ENCODE assay signal across 18 cellular contexts in genomic region chr6:156068870-156069269, GRCh38.
DNase-seq lines count a peak whose midpoint lies in the region; ATAC-seq and TF ChIP-seq lines count a peak whose summit lies in the region.
"Had no signal": no experiment of that assay in that cellular context is flagged by ENCODE, and none has a peak within 500 bp of the region (broad histone marks: within the 10 kb centered on the region; RNA-seq: fewer than 3 reads in every experiment).

No MANE protein-coding gene starts in this region.

- H3K27me3 ChIP-seq in IMR-90 (ENCODE audit: control insufficient read depth, insufficient read depth, low read length) (no peaks in the 10 kb centered on the region; the same call in none of the 2 replicates), mesendoderm (ENCODE audit: insufficient read depth, low read length, poor library complexity) (no peaks in the 10 kb centered on the region), ovary (no peaks in the 10 kb centered on the region)
- H3K27me3 ChIP-seq: tibial artery had no signal

- H3K79me2 ChIP-seq in mesendoderm (ENCODE audit: control insufficient read depth, insufficient read depth, low read length): no peaks in the 10 kb centered on the region

- H2AK5ac ChIP-seq in IMR-90 (ENCODE audit: low read depth, low read length) (no peak overlapping the region), mesendoderm (ENCODE audit: low read length) (no peak overlapping the region)

- H3K4me2 ChIP-seq in IMR-90 (ENCODE audit: low read depth, low read length): peak overlapping the region; percentile 13; the same call in 1 of the 2 replicates
- no peak overlapping the region for H3K4me2 ChIP-seq in mesendoderm (ENCODE audit: low read length)

- no peak overlapping the region for H2AK9ac ChIP-seq in IMR-90 (replicated peaks; ENCODE audit: low read depth, low read length, poor library complexity)

- no peaks in the 10 kb centered on the region for H3K9me1 ChIP-seq in IMR-90 (ENCODE audit: insufficient read depth, low read length)

- no peak overlapping the region for H3K4ac ChIP-seq in IMR-90 (ENCODE audit: low read depth, low read length)
- H3K4ac ChIP-seq in mesendoderm (ENCODE audit: low read depth, low read length): no peak overlapping the region

- POLR2A ChIA-PET in IMR-90 (lab: Charles Lee; ENCODE audit: unreplicated experiment): no interaction called here

- no peak overlapping the region for H2BK5ac ChIP-seq in IMR-90 (ENCODE audit: low read depth, low read length, poor library complexity, severe bottlenecking)
- no peak overlapping the region for H2BK5ac ChIP-seq in mesendoderm (ENCODE audit: low read length)

- H3K9ac ChIP-seq in IMR-90 (ENCODE audit: low read depth, low read length) (no peak overlapping the region), mesendoderm (ENCODE audit: low read length) (no peak overlapping the region)

- H3K56ac ChIP-seq in IMR-90 (ENCODE audit: extremely low read depth, insufficient read depth, low read length) (no peak overlapping the region), mesendoderm (ENCODE audit: low read length) (no peak overlapping the region)

- H3K4me3 Mint-ChIP-seq in T-helper 17 cell: no peak overlapping the region
- no peak overlapping the region for H3K4me3 Mint-ChIP-seq in HFFc6
- H3K4me3 Mint-ChIP-seq: activated T-helper 17 cell treated with anti-CD3 and anti-CD28 coated beads, Interleukin-2, amount 50 U/mL, for 72 hours; CD4-positive, CD25-positive, alpha-beta regulatory T cell; effector memory CD8-positive, alpha-beta T cell; stimulated activated naive B cell treated with anti-CD40 and anti-IgM and Interleukin-4, amounts not matched to agents 10 μg/mL and 1 μg/mL and 100 μg/mL, for 72 hours had no signal

- peaks cover 7% of the 10 kb centered on the region for H3K4me1 Mint-ChIP-seq in T-helper 17 cell
- no peaks in the 10 kb centered on the region for H3K4me1 Mint-ChIP-seq in HFFc6 (ENCODE audit: low read depth)
- H3K4me1 Mint-ChIP-seq: CD4-positive, CD25-positive, alpha-beta regulatory T cell had no signal

- H3K18ac ChIP-seq in IMR-90 (ENCODE audit: low read depth, low read length): no peak overlapping the region; the same call in 1 of the 2 replicates
- no peak overlapping the region for H3K18ac ChIP-seq in mesendoderm (ENCODE audit: low read length)

- CTCF ChIA-PET in IMR-90 (lab: Yijun Ruan, JAX): interaction anchor here (1.4 kb wide), 1 partner anchor 14 kb away, joined by 4 read pairs; no protein-coding TSS in a partner anchor

- ATAC-seq in IMR-90 (ENCODE audit: low read depth) (no peak; the same call in 1 of the 2 replicates), T-helper 17 cell (no peak)
- ATAC-seq: activated T-helper 17 cell treated with anti-CD3 and anti-CD28 coated beads, Interleukin-2, amount 50 U/mL, for 72 hours; effector memory CD8-positive, alpha-beta T cell; stimulated activated naive B cell treated with anti-CD40 and anti-IgM and Interleukin-4, amounts not matched to agents 10 μg/mL and 1 μg/mL and 100 μg/mL, for 72 hours had no signal

- TF ChIP-seq RAD21 in IMR-90 (IDR thresholded peaks at IDR 0.05; ENCODE audit: low read length): no peak

- TF ChIP-seq POLR2A in IMR-90 (IDR thresholded peaks at IDR 0.05; ENCODE audit: low read depth, low read length): no peak
- no peak for TF ChIP-seq POLR2A in ovary (IDR thresholded peaks at IDR 0.05)

- H3K36me3 Mint-ChIP-seq in T-helper 17 cell (ENCODE audit: low read depth) (no peaks in the 10 kb centered on the region), HFFc6 (ENCODE audit: low read depth) (no peaks in the 10 kb centered on the region)
- H3K36me3 Mint-ChIP-seq: CD4-positive, CD25-positive, alpha-beta regulatory T cell; stimulated activated naive B cell treated with anti-CD40 and anti-IgM and Interleukin-4, amounts not matched to agents 10 μg/mL and 1 μg/mL and 100 μg/mL, for 72 hours had no signal

- H2BK120ac ChIP-seq in IMR-90 (ENCODE audit: low read depth, low read length) (no peak overlapping the region), mesendoderm (ENCODE audit: low read depth, low read length) (no peak overlapping the region)

- H4K5ac ChIP-seq in IMR-90 (ENCODE audit: low read depth, low read length): no peak overlapping the region
- H4K5ac ChIP-seq in mesendoderm (ENCODE audit: low read length): no peak overlapping the region

- no peak overlapping the region for H2BK20ac ChIP-seq in IMR-90 (ENCODE audit: low read depth, low read length)

- H2BK15ac ChIP-seq in IMR-90 (ENCODE audit: low read depth, low read length): no peak overlapping the region
- H2BK15ac ChIP-seq in mesendoderm (replicated peaks; ENCODE audit: low read depth): no peak overlapping the region

- TF ChIP-seq CTCF in IMR-90 (conservative IDR thresholded peaks at IDR 0.05; ENCODE audit: low read depth, low read length) (no peak), HFFc6 (IDR thresholded peaks at IDR 0.05) (no peak), ovary (IDR thresholded peaks at IDR 0.05) (no peak)

- no peak overlapping the region for H3K14ac ChIP-seq in IMR-90 (replicated peaks; ENCODE audit: low read depth, low read length)

- H3K79me1 ChIP-seq in IMR-90 (ENCODE audit: low read depth in 1 of 2, low read length in 2 of 2) (no peaks in the 10 kb centered on the region), mesendoderm (ENCODE audit: low read length) (no peaks in the 10 kb centered on the region)

- H4K91ac ChIP-seq in IMR-90 (ENCODE audit: insufficient read depth, low read depth, low read length): no peak overlapping the region

- intact Hi-C loops in IMR-90 (cut with micrococcal nuclease): no loop called here
- intact Hi-C loops in ovary (cut with DNase I): loop anchor here in 1 of 4 donors (10.0 kb wide), 1 partner anchor 86 kb away; no protein-coding TSS in a partner anchor

- no peak overlapping the region for H4K8ac ChIP-seq in IMR-90 (ENCODE audit: low read depth in 2 of 2, low read length in 2 of 2)
- H4K8ac ChIP-seq in mesendoderm (ENCODE audit: low read depth, low read length): no peak overlapping the region

- no peak for TF ChIP-seq EP300 in ovary (IDR thresholded peaks at IDR 0.05)

- H3K36me3 ChIP-seq in IMR-90 (ENCODE audit: control insufficient read depth, insufficient read depth, low read length) (no peaks in the 10 kb centered on the region), mesendoderm (ENCODE audit: control insufficient read depth, insufficient read depth, low read length) (no peaks in the 10 kb centered on the region), ovary (no peaks in the 10 kb centered on the region)
- H3K36me3 ChIP-seq: tibial artery had no signal

- no peaks in the 10 kb centered on the region for H3K9me3 ChIP-seq in IMR-90 (ENCODE audit: control insufficient read depth, insufficient read depth, low read length)
- no peaks in the 10 kb centered on the region for H3K9me3 ChIP-seq in T-helper 17 cell (ENCODE audit: control insufficient read depth, low read length, poor library complexity, severe bottlenecking)
- H3K9me3 ChIP-seq in ovary: no peaks in the 10 kb centered on the region
- H3K9me3 ChIP-seq: tibial artery had no signal

- WGBS in IMR-90 (ENCODE audit: extremely low coverage in 2 of 2, insufficient read length in 1 of 2), 2 experiments: no CpG with 5 or more reads among the region's 5 CpGs
- no CpG with 5 or more reads among the region's 5 CpGs for WGBS in mesendoderm (ENCODE audit: extremely low coverage, insufficient coverage, low lambda C conversion rate)
- WGBS in ovary, 3 donors: 54 to 61% (median 56%) methylated on average over 5 of the region's 5 CpGs

- no peaks in the 10 kb centered on the region for H3K27me3 Mint-ChIP-seq in T-helper 17 cell
- peaks cover 2% of the 10 kb centered on the region; the same call in 1 of the 2 replicates for H3K27me3 Mint-ChIP-seq in HFFc6 (ENCODE audit: insufficient read depth)
- H3K27me3 Mint-ChIP-seq: activated T-helper 17 cell treated with anti-CD3 and anti-CD28 coated beads, Interleukin-2, amount 50 U/mL, for 72 hours; CD4-positive, CD25-positive, alpha-beta regulatory T cell; effector memory CD8-positive, alpha-beta T cell; stimulated activated naive B cell treated with anti-CD40 and anti-IgM and Interleukin-4, amounts not matched to agents 10 μg/mL and 1 μg/mL and 100 μg/mL, for 72 hours had no signal

- H3K4me1 ChIP-seq in IMR-90 (ENCODE audit: control insufficient read depth, insufficient read depth, low read length) (peaks cover 5% of the 10 kb centered on the region; the same call in 1 of the 2 replicates), mesendoderm (ENCODE audit: control insufficient read depth, low read depth, low read length) (no peaks in the 10 kb centered on the region), ovary (ENCODE audit: insufficient read depth) (no peaks in the 10 kb centered on the region)
- H3K4me1 ChIP-seq: tibial artery had no signal

- in situ Hi-C loops in IMR-90 (cut with MboI; ENCODE audit: low sequenced_read_pairs): no loop called here

- H3K27ac Mint-ChIP-seq in T-helper 17 cell: peak overlapping the region; percentile 89
- H3K27ac Mint-ChIP-seq in HFFc6: no peak overlapping the region
- H3K27ac Mint-ChIP-seq: activated T-helper 17 cell treated with anti-CD3 and anti-CD28 coated beads, Interleukin-2, amount 50 U/mL, for 72 hours; CD4-positive, CD25-positive, alpha-beta regulatory T cell; effector memory CD8-positive, alpha-beta T cell; stimulated activated naive B cell treated with anti-CD40 and anti-IgM and Interleukin-4, amounts not matched to agents 10 μg/mL and 1 μg/mL and 100 μg/mL, for 72 hours had no signal

- BruUV-seq in IMR-90 (replicated peaks; lab: Mats Ljungman, UMichigan): no TSS peak

- no peaks in the 10 kb centered on the region for H4K20me1 ChIP-seq in IMR-90 (ENCODE audit: insufficient read depth, low read length)

- DNase-seq in NCI-H1092 treated with DMSO at 0.1 percent for 48 hours (lab: John Stamatoyannopoulos, UW) (peak; percentile 13), NCI-H1092 (lab: John Stamatoyannopoulos, UW) (no peak), IMR-90 (no peak), T-helper 17 cell (no peak), mesendoderm (peak; percentile 9), HFFc6 (no peak), ovary (no peak), caudate nucleus (lab: John Stamatoyannopoulos, UW) (no peak)
- DNase-seq: effector memory CD8-positive, alpha-beta T cell; EL; hypothalamus; kidney; SHP77; stimulated activated CD4-positive, alpha-beta T cell treated with anti-CD3 and anti-CD28 coated beads, Interleukin-15, amount 100 ng/mL, for 24 hours; stimulated activated naive B cell treated with anti-CD40 and anti-IgM and Interleukin-4, amounts not matched to agents 10 μg/mL and 1 μg/mL and 100 μg/mL, for 72 hours; tibial artery had no signal

- H3K27ac ChIP-seq in IMR-90 (ENCODE audit: insufficient read depth, low read length) (no peak overlapping the region), mesendoderm (ENCODE audit: low read depth, low read length) (no peak overlapping the region), ovary (no peak overlapping the region), caudate nucleus (ENCODE audit: low read depth, low read length) (no peak overlapping the region)
- H3K27ac ChIP-seq: tibial artery had no signal

- H2AFZ ChIP-seq in IMR-90 (replicated peaks; ENCODE audit: low read length, poor library complexity): no peak overlapping the region

- dilution Hi-C loops in IMR-90 (cut with HindIII; ENCODE audit: low sequenced_read_pairs, unreplicated experiment): no loop called here

- H3K4me3 ChIP-seq in IMR-90 (ENCODE audit: insufficient read depth, low read depth, low read length): no peak overlapping the region
- H3K4me3 ChIP-seq in mesendoderm (ENCODE audit: low read length): no peak overlapping the region
- H3K4me3 ChIP-seq in ovary: no peak overlapping the region
- H3K4me3 ChIP-seq: tibial artery had no signal

- H3K23ac ChIP-seq in IMR-90 (ENCODE audit: low read depth, low read length): no peak overlapping the region
- no peak overlapping the region for H3K23ac ChIP-seq in mesendoderm (ENCODE audit: low read length)

- no peaks in the 10 kb centered on the region for H3K9me3 Mint-ChIP-seq in HFFc6
- H3K9me3 Mint-ChIP-seq: activated T-helper 17 cell treated with anti-CD3 and anti-CD28 coated beads, Interleukin-2, amount 50 U/mL, for 72 hours; CD4-positive, CD25-positive, alpha-beta regulatory T cell; stimulated activated naive B cell treated with anti-CD40 and anti-IgM and Interleukin-4, amounts not matched to agents 10 μg/mL and 1 μg/mL and 100 μg/mL, for 72 hours had no signal

Comparison
In these comparisons a context has a peak if more than half of its experiments do, and no peak if none do; other contexts are left out.
1. DNase-seq: peak in NCI-H1092 treated with DMSO at 0.1 percent for 48 hours (single experiment) and mesendoderm (single experiment); none in NCI-H1092 (single experiment), IMR-90 (single experiment), T-helper 17 cell (0 of 3), HFFc6 (single experiment), ovary (0 of 5) and caudate nucleus (0 of 61).